8 cellular contexts compared by ENCODE assay signal in the genomic region with DNA sequence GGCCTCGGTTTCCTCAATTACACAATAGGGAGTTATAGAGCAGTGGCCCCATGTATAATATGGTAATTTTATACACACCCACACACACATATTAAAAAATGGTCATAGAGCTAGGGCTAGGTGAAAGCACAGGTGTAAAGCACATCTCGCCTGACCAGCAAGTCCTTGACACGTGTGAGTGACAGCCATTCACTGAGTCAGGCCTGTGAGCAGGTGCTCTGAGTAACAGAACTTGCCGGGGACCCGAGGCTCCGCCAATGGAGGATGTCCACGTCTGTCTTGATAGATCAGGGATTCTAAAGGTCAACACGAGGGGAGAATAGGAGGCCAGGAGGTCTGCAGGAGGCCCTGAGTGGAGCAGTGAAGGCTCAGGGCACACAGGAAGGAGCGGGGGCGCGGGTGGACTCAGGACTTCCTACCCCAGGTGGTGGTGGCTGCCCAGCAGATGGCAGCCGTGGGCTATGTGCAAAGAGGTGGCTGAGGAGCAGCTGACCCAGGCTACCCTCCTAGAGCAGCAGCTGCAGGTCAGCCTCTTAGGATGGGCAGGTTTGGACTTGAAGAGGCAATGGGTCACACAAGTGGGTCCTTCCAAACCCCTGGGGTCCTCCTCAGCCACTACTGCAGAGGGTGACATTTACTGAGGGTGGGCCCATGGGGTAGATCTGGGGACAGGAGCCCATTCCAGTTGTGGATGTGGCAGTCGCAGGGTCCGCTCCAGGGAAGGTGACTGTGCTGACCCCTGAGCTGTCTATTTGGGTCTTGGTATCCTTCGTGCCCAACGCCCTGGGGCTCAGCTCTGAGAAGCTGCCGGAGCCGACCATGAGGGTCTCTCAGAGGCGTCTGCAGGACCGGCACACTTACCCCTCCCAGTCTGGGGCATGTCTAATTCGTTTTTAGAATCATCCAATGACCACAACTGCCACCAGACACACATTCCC. TPM values are rescaled to one million over a fixed set of nuclear protein-coding genes. Genes with fewer than 3 reads are reported as not detected.
DNase-seq lines count a peak whose midpoint lies in the region; ATAC-seq and TF ChIP-seq lines count a peak whose summit lies in the region.

No MANE protein-coding gene starts in this region.

- no peaks in the 10 kb centered on the region for H3K9me3 Mint-ChIP-seq in type B pancreatic cell

- no peak overlapping the region for H3K27ac Mint-ChIP-seq in type B pancreatic cell

- H3K4me3 Mint-ChIP-seq in type B pancreatic cell = no peak overlapping the region

- DNase-seq in GM10266 (ENCODE audit: extremely low spot score) (peak; percentile 76), M059J (ENCODE audit: low read depth) (peak; percentile 77), germinal center (ENCODE audit: low spot score) (peak; percentile 70), pons (ENCODE audit: low spot score) (peak; percentile 70), type B pancreatic cell (ENCODE audit: extremely low spot score, unreplicated experiment) (no peak)
- peak; percentile 81 for DNase-seq in activated naive CD4-positive, alpha-beta T cell treated with Interleukin-2 at 50 U/mL for 16 hours

- peaks cover 10% of the 10 kb centered on the region for H3K36me3 Mint-ChIP-seq in type B pancreatic cell

- ATAC-seq in SK-N-SH treated with all-trans-retinoic acid at 6 μM for 48 hours (peak; percentile 97), GM21423 (IDR thresholded peaks at IDR 0.05; ENCODE audit: unreplicated experiment) (no peak)

- no peaks in the 10 kb centered on the region for H3K27me3 Mint-ChIP-seq in type B pancreatic cell

- H3K4me1 Mint-ChIP-seq in type B pancreatic cell (ENCODE audit: unreplicated experiment) = no peaks in the 10 kb centered on the region

- TF ChIP-seq CTCF in GM10266 (IDR thresholded peaks at IDR 0.05; ENCODE audit: control insufficient read depth, insufficient read depth, low read depth, missing control alignments) (peak; percentile 91), type B pancreatic cell (conservative IDR thresholded peaks at IDR 0.05) (peak; percentile 78)

TF ChIP-seq in SK-N-SH treated with all-trans-retinoic acid at 6 μM for 48 hours, 23 proteins besides CTCF, POLR2A, EP300 and RAD21:
- TF ChIP-seq TCF4 (CRISPR knock-in tag; IDR thresholded peaks at IDR 0.05; ENCODE audit: borderline replicate concordance) (no peak), ZFP3 (CRISPR knock-in tag; IDR thresholded peaks at IDR 0.05) (no peak), CSRNP3 (CRISPR knock-in tag; IDR thresholded peaks at IDR 0.05) (no peak), GLIS3 (CRISPR knock-in tag; IDR thresholded peaks at IDR 0.05) (no peak), ZNF70 (CRISPR knock-in tag; IDR thresholded peaks at IDR 0.05) (no peak), OSR1 (CRISPR knock-in tag; IDR thresholded peaks at IDR 0.05) (no peak), SNAI2 (CRISPR knock-in tag; IDR thresholded peaks at IDR 0.05) (no peak)
- TF ChIP-seq, protein P1, sequence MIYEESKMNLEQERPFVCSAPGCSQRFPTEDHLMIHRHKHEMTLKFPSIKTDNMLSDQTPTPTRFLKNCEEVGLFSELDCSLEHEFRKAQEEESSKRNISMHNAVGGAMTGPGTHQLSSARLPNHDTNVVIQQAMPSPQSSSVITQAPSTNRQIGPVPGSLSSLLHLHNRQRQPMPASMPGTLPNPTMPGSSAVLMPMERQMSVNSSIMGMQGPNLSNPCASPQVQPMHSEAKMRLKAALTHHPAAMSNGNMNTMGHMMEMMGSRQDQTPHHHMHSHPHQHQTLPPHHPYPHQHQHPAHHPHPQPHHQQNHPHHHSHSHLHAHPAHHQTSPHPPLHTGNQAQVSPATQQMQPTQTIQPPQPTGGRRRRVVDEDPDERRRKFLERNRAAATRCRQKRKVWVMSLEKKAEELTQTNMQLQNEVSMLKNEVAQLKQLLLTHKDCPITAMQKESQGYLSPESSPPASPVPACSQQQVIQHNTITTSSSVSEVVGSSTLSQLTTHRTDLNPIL (CRISPR knock-in tag; IDR thresholded peaks at IDR 0.05; ENCODE audit: low read depth) = no peak
- TF ChIP-seq, protein P2, sequence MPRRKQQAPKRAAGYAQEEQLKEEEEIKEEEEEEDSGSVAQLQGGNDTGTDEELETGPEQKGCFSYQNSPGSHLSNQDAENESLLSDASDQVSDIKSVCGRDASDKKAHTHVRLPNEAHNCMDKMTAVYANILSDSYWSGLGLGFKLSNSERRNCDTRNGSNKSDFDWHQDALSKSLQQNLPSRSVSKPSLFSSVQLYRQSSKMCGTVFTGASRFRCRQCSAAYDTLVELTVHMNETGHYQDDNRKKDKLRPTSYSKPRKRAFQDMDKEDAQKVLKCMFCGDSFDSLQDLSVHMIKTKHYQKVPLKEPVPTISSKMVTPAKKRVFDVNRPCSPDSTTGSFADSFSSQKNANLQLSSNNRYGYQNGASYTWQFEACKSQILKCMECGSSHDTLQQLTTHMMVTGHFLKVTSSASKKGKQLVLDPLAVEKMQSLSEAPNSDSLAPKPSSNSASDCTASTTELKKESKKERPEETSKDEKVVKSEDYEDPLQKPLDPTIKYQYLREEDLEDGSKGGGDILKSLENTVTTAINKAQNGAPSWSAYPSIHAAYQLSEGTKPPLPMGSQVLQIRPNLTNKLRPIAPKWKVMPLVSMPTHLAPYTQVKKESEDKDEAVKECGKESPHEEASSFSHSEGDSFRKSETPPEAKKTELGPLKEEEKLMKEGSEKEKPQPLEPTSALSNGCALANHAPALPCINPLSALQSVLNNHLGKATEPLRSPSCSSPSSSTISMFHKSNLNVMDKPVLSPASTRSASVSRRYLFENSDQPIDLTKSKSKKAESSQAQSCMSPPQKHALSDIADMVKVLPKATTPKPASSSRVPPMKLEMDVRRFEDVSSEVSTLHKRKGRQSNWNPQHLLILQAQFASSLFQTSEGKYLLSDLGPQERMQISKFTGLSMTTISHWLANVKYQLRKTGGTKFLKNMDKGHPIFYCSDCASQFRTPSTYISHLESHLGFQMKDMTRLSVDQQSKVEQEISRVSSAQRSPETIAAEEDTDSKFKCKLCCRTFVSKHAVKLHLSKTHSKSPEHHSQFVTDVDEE (CRISPR knock-in tag; IDR thresholded peaks at IDR 0.05) = no peak
TF ChIP-seq in SK-N-SH treated with all-trans-retinoic acid at 6 μM for 48 hours: peak in this region for 0.

RNA-seq across cellular contexts. Expression of gene PRRT1B, which starts 45.9 kb away (rescaled TPM):
- total RNA-seq in M059J (2014; rRNA removed; shearing (Covaris generic)) = not detected in 2 replicates
- total RNA-seq in type B pancreatic cell (ENCODE audit: low replicate concordance) = 3.0 and 5.6 TPM in 2 replicates
